In genomic region chr10:118442032-118442431, GRCh38 we compare ENCODE assay signal across 39 cellular contexts.
"Had no signal": no experiment of that assay in that cellular context is flagged by ENCODE, and none has a peak within 500 bp of the region (broad histone marks: within the 10 kb centered on the region; RNA-seq: fewer than 3 reads in every experiment).

No MANE protein-coding gene starts in this region.

- H3K4me1 ChIP-seq: adrenal gland, ascending aorta, body of pancreas, breast epithelium had no signal

- H3K36me3 Mint-ChIP-seq: activated naive CD4-positive, alpha-beta T cell treated with anti-CD3 and anti-CD28 coated beads, Interleukin-2, amount 10 ng/mL, durations not matched to agents 7 days and 5 days; activated naive CD4-positive, alpha-beta T cell treated with anti-CD3 and anti-CD28 coated beads, Interleukin-2, amount 50 U/mL, for 24 hours; activated naive CD4-positive, alpha-beta T cell treated with anti-CD3 and anti-CD28 coated beads, Interleukin-2, amount 50 U/mL, for 72 hours; activated naive CD8-positive, alpha-beta T cell; activated naive CD8-positive, alpha-beta T cell treated with anti-CD3 and anti-CD28 coated beads for 36 hours; activated naive CD8-positive, alpha-beta T cell treated with anti-CD3 and anti-CD28 coated beads, Interleukin-2, amount 10 ng/mL, durations not matched to agents 7 days and 5 days; brain had no signal

- DNase-seq: activated effector memory CD4-positive, alpha-beta T cell treated with anti-CD3 and anti-CD28 coated beads, Interleukin-2, amount 50 U/mL, for 16 hours; activated effector memory CD4-positive, alpha-beta T cell treated with Interleukin-2 at 50 U/mL for 16 hours; activated gamma-delta T cell; activated gamma-delta T cell treated with Interleukin-2 at 50 U/mL for 16 hours; activated naive CD4-positive, alpha-beta T cell; activated naive CD4-positive, alpha-beta T cell treated with anti-CD3 and anti-CD28 coated beads for 36 hours; activated naive CD4-positive, alpha-beta T cell treated with anti-CD3 and anti-CD28 coated beads, Interleukin-2, amount 10 ng/mL, durations not matched to agents 7 days and 5 days; activated naive CD4-positive, alpha-beta T cell treated with anti-CD3 and anti-CD28 coated beads, Interleukin-2, amount 50 U/mL, for 16 hours; activated naive CD4-positive, alpha-beta T cell treated with Interleukin-2 at 50 U/mL for 16 hours; activated naive CD8-positive, alpha-beta T cell treated with anti-CD3 and anti-CD28 coated beads for 36 hours; activated naive CD8-positive, alpha-beta T cell treated with anti-CD3 and anti-CD28 coated beads, Interleukin-2, amount 10 ng/mL, durations not matched to agents 7 days and 5 days; activated naive CD8-positive, alpha-beta T cell treated with anti-CD3 and anti-CD28 coated beads, Interleukin-2, amount 50 U/mL, for 24 hours; activated T-cell treated with anti-CD3 and anti-CD28 coated beads, Interleukin-2, amount 50 U/mL, for 1 hour; activated T-cell treated with anti-CD3 and anti-CD28 coated beads, Interleukin-2, amount 50 U/mL, for 24 hours; activated T-cell treated with anti-CD3 and anti-CD28 coated beads, Interleukin-2, amount 50 U/mL, for 4 hours; activated T-cell treated with anti-CD3 and anti-CD28 coated beads, Interleukin-2, amount 50 U/mL, for 48 hours; activated T-cell treated with anti-CD3 and anti-CD28 coated beads, Interleukin-2, amount 50 U/mL, for 72 hours; adrenal gland; amniotic stem cell; amygdala; anterior cingulate cortex; aorta; body of pancreas; brain microvascular endothelial cell; central memory CD4-positive, alpha-beta T cell; cerebellar nuclear complex had no signal

- H3K36me3 ChIP-seq: adrenal gland, ascending aorta, brain microvascular endothelial cell, breast epithelium, cardiac muscle cell had no signal

- H3K27me3 ChIP-seq: ascending aorta, body of pancreas, brain microvascular endothelial cell had no signal

- H3K4me3 Mint-ChIP-seq: activated naive CD4-positive, alpha-beta T cell treated with anti-CD3 and anti-CD28 coated beads for 36 hours; activated naive CD4-positive, alpha-beta T cell treated with anti-CD3 and anti-CD28 coated beads, Interleukin-2, amount 10 ng/mL, durations not matched to agents 7 days and 5 days; activated naive CD4-positive, alpha-beta T cell treated with anti-CD3 and anti-CD28 coated beads, Interleukin-2, amount 50 U/mL, for 24 hours; activated naive CD8-positive, alpha-beta T cell; activated naive CD8-positive, alpha-beta T cell treated with anti-CD3 and anti-CD28 coated beads for 36 hours; activated naive CD8-positive, alpha-beta T cell treated with anti-CD3 and anti-CD28 coated beads, Interleukin-2, amount 10 ng/mL, durations not matched to agents 7 days and 5 days; activated naive CD8-positive, alpha-beta T cell treated with anti-CD3 and anti-CD28 coated beads, Interleukin-2, amount 50 U/mL, for 24 hours; activated T-cell treated with anti-CD3 and anti-CD28 coated beads, Interleukin-2, amount 50 U/mL, for 24 hours; activated T-cell treated with anti-CD3 and anti-CD28 coated beads, Interleukin-2, amount 50 U/mL, for 4 hours; activated T-cell treated with anti-CD3 and anti-CD28 coated beads, Interleukin-2, amount 50 U/mL, for 72 hours; activated T-helper 1 cell treated with anti-CD3 and anti-CD28 coated beads, Interleukin-12 subunit alpha, Interleukin-12 subunit beta, Interleukin-2, Interleukin-4 antibody, amounts not matched to agents 30 ng/mL and 10 ng/mL and 1 ng/mL, durations not matched to agents 14 hours and 24 hours and 36 hours; activated T-helper 17 cell treated with anti-CD3 and anti-CD28 coated beads, Interleukin-2, amount 50 U/mL, for 72 hours; brain; central memory CD8-positive, alpha-beta T cell had no signal

- FAIRE-seq: astrocyte, bronchial epithelial cell had no signal

- H3K27ac Mint-ChIP-seq: activated naive CD4-positive, alpha-beta T cell treated with anti-CD3 and anti-CD28 coated beads for 36 hours; activated naive CD4-positive, alpha-beta T cell treated with anti-CD3 and anti-CD28 coated beads, Interleukin-2, amount 10 ng/mL, durations not matched to agents 7 days and 5 days; activated naive CD4-positive, alpha-beta T cell treated with anti-CD3 and anti-CD28 coated beads, Interleukin-2, amount 50 U/mL, for 24 hours; activated naive CD4-positive, alpha-beta T cell treated with anti-CD3 and anti-CD28 coated beads, Interleukin-2, amount 50 U/mL, for 72 hours; activated naive CD8-positive, alpha-beta T cell; activated naive CD8-positive, alpha-beta T cell treated with anti-CD3 and anti-CD28 coated beads for 36 hours; activated naive CD8-positive, alpha-beta T cell treated with anti-CD3 and anti-CD28 coated beads, Interleukin-2, amount 10 ng/mL, durations not matched to agents 7 days and 5 days; activated naive CD8-positive, alpha-beta T cell treated with anti-CD3 and anti-CD28 coated beads, Interleukin-2, amount 50 U/mL, for 24 hours; activated T-cell treated with anti-CD3 and anti-CD28 coated beads, Interleukin-2, amount 50 U/mL, for 24 hours; activated T-cell treated with anti-CD3 and anti-CD28 coated beads, Interleukin-2, amount 50 U/mL, for 72 hours; activated T-helper 1 cell treated with anti-CD3 and anti-CD28 coated beads, Interleukin-12 subunit alpha, Interleukin-12 subunit beta, Interleukin-2, Interleukin-4 antibody, amounts not matched to agents 30 ng/mL and 10 ng/mL and 1 ng/mL, durations not matched to agents 14 hours and 24 hours and 36 hours; activated T-helper 17 cell treated with anti-CD3 and anti-CD28 coated beads, Interleukin-2, amount 50 U/mL, for 72 hours; activated T-helper 2 cell treated with anti-CD3 and anti-CD28 coated beads, Interferon-gamma antibody, Interleukin-2, Interleukin-4, amounts not matched to agents 10 μg/mL and 5 μg/mL and 100 μg/mL, durations not matched to agents 14 hours and 24 hours and 36 hours; brain had no signal

- H3K27ac ChIP-seq: adrenal gland, ascending aorta, body of pancreas, brain microvascular endothelial cell, breast epithelium, cardiac muscle cell had no signal

- H3K4me1 Mint-ChIP-seq: activated naive CD4-positive, alpha-beta T cell treated with anti-CD3 and anti-CD28 coated beads, Interleukin-2, amount 10 ng/mL, durations not matched to agents 7 days and 5 days; activated naive CD4-positive, alpha-beta T cell treated with anti-CD3 and anti-CD28 coated beads, Interleukin-2, amount 50 U/mL, for 24 hours; activated naive CD8-positive, alpha-beta T cell treated with anti-CD3 and anti-CD28 coated beads for 36 hours; activated naive CD8-positive, alpha-beta T cell treated with anti-CD3 and anti-CD28 coated beads, Interleukin-2, amount 10 ng/mL, durations not matched to agents 7 days and 5 days; activated naive CD8-positive, alpha-beta T cell treated with anti-CD3 and anti-CD28 coated beads, Interleukin-2, amount 50 U/mL, for 24 hours; activated T-helper 17 cell treated with anti-CD3 and anti-CD28 coated beads, Interleukin-2, amount 50 U/mL, for 72 hours; central memory CD8-positive, alpha-beta T cell had no signal

- ATAC-seq: activated naive CD4-positive, alpha-beta T cell treated with anti-CD3 and anti-CD28 coated beads, Interleukin-2, amount 50 U/mL, for 72 hours; activated naive CD8-positive, alpha-beta T cell treated with anti-CD3 and anti-CD28 coated beads, Interleukin-2, amount 50 U/mL, for 24 hours; activated T-cell treated with anti-CD3 and anti-CD28 coated beads, Interleukin-2, amount 50 U/mL, for 4 hours; activated T-cell treated with anti-CD3 and anti-CD28 coated beads, Interleukin-2, amount 50 U/mL, for 72 hours; activated T-helper 17 cell treated with anti-CD3 and anti-CD28 coated beads, Interleukin-2, amount 50 U/mL, for 72 hours; body of pancreas had no signal

- H3K4me3 ChIP-seq: adrenal gland, ascending aorta, body of pancreas, breast epithelium, cardiac muscle cell had no signal

- H3K9me3 Mint-ChIP-seq: activated naive CD4-positive, alpha-beta T cell treated with anti-CD3 and anti-CD28 coated beads for 36 hours; activated naive CD4-positive, alpha-beta T cell treated with anti-CD3 and anti-CD28 coated beads, Interleukin-2, amount 10 ng/mL, durations not matched to agents 7 days and 5 days; activated naive CD4-positive, alpha-beta T cell treated with anti-CD3 and anti-CD28 coated beads, Interleukin-2, amount 50 U/mL, for 24 hours; activated naive CD4-positive, alpha-beta T cell treated with anti-CD3 and anti-CD28 coated beads, Interleukin-2, amount 50 U/mL, for 72 hours; activated naive CD8-positive, alpha-beta T cell treated with anti-CD3 and anti-CD28 coated beads for 36 hours; activated naive CD8-positive, alpha-beta T cell treated with anti-CD3 and anti-CD28 coated beads, Interleukin-2, amount 10 ng/mL, durations not matched to agents 7 days and 5 days; activated naive CD8-positive, alpha-beta T cell treated with anti-CD3 and anti-CD28 coated beads, Interleukin-2, amount 50 U/mL, for 24 hours; activated T-cell treated with anti-CD3 and anti-CD28 coated beads, Interleukin-2, amount 50 U/mL, for 24 hours; activated T-cell treated with anti-CD3 and anti-CD28 coated beads, Interleukin-2, amount 50 U/mL, for 4 hours; activated T-cell treated with anti-CD3 and anti-CD28 coated beads, Interleukin-2, amount 50 U/mL, for 72 hours; activated T-helper 1 cell treated with anti-CD3 and anti-CD28 coated beads, Interleukin-12 subunit alpha, Interleukin-12 subunit beta, Interleukin-2, Interleukin-4 antibody, amounts not matched to agents 30 ng/mL and 10 ng/mL and 1 ng/mL, durations not matched to agents 14 hours and 24 hours and 36 hours; activated T-helper 17 cell treated with anti-CD3 and anti-CD28 coated beads, Interleukin-2, amount 50 U/mL, for 72 hours; activated T-helper 2 cell treated with anti-CD3 and anti-CD28 coated beads, Interferon-gamma antibody, Interleukin-2, Interleukin-4, amounts not matched to agents 10 μg/mL and 5 μg/mL and 100 μg/mL, durations not matched to agents 14 hours and 24 hours and 36 hours; central memory CD8-positive, alpha-beta T cell had no signal

- H3K9me3 ChIP-seq: adrenal gland, ascending aorta, body of pancreas, breast epithelium had no signal
